10 cellular contexts compared by ENCODE assay signal in genomic region chr15:67108122-67108871, GRCh38. TPM values are rescaled to one million over a fixed set of nuclear protein-coding genes. Genes with fewer than 3 reads are reported as not detected.
DNase-seq lines count a peak whose midpoint lies in the region; ATAC-seq, FAIRE-seq and TF ChIP-seq lines count a peak whose summit lies in the region.
"Had no signal": no experiment of that assay in that cellular context is flagged by ENCODE, and none has a peak within 500 bp of the region (broad histone marks: within the 10 kb centered on the region; RNA-seq: fewer than 3 reads in every experiment).

No MANE protein-coding gene starts in this region.

- H4K20me1 ChIP-seq in PC-3 (ENCODE audit: low read length) (no peaks in the 10 kb centered on the region), MM.1S (ENCODE audit: insufficient read depth, low read length) (no peaks in the 10 kb centered on the region)

- no peak for FAIRE-seq in pancreas (lab: Jason Lieb, UNC)

- H3K4me3 ChIP-seq in PC-3 (ENCODE audit: low read length) (no peak overlapping the region), choroid plexus epithelial cell (ENCODE audit: low read depth, low read length) (no peak overlapping the region), pancreas (no peak overlapping the region), MM.1S (ENCODE audit: low read length) (no peak overlapping the region)

- H2AFZ ChIP-seq in PC-3 (ENCODE audit: low read length) (no peak overlapping the region), MM.1S (ENCODE audit: low read length) (no peak overlapping the region)

- H3F3A ChIP-seq in PC-3 (ENCODE audit: low read length, unreplicated experiment) (peaks cover 17% of the 10 kb centered on the region), MM.1S (ENCODE audit: insufficient read depth, low read length) (0 out of 2 replicates have a peak, but pooled peaks cover 5% of the 10 kb centered on the region)

- no TSS peak for BruUV-seq in PC-3 (replicated peaks; lab: Mats Ljungman, UMichigan)

- POLR2A ChIA-PET in PC-3 (lab: Charles Lee; ENCODE audit: unreplicated experiment), result no interaction called here

- TF ChIP-seq CTCF in PC-3 (conservative IDR thresholded peaks at IDR 0.05; ENCODE audit: low read depth, low read length), result no peak
- TF ChIP-seq CTCF in choroid plexus epithelial cell (conservative IDR thresholded peaks at IDR 0.05; ENCODE audit: low read depth, low read length), result no peak
- no peak for TF ChIP-seq CTCF in pancreas (IDR thresholded peaks at IDR 0.05)
- TF ChIP-seq CTCF in MM.1S (IDR thresholded peaks at IDR 0.05; ENCODE audit: low read length), result no peak

- H3K4me2 ChIP-seq in PC-3 (ENCODE audit: low read length), result no peak overlapping the region
- no peak overlapping the region for H3K4me2 ChIP-seq in MM.1S (ENCODE audit: low read depth, low read length)

- CTCF ChIA-PET in PC-3 (lab: Charles Lee), result no interaction called here

- 57 to 66% methylated on average over 9 of the region's 9 CpGs for WGBS in pancreas, 2 donors

- H3K79me2 ChIP-seq in PC-3 (ENCODE audit: low read length) (peaks cover 90% of the 10 kb centered on the region), MM.1S (ENCODE audit: low read length) (peaks cover 70% of the 10 kb centered on the region)

- H3K9ac ChIP-seq in PC-3 (ENCODE audit: low read length) (peak overlapping the region; percentile 94), MM.1S (ENCODE audit: low read length) (no peak overlapping the region)

- H3K27me3 ChIP-seq in PC-3 (ENCODE audit: low read length), result no peaks in the 10 kb centered on the region
- H3K27me3 ChIP-seq in pancreas, result no peaks in the 10 kb centered on the region
- no peaks in the 10 kb centered on the region for H3K27me3 ChIP-seq in MM.1S (replicated peaks; ENCODE audit: insufficient read depth, low read length)

- ATAC-seq in PC-3 (no peak), pancreas (no peak), left ventricle myocardium superior (no peak)

- no peaks in the 10 kb centered on the region for H3K9me2 ChIP-seq in PC-3 (replicated peaks; ENCODE audit: low read length)
- no peaks in the 10 kb centered on the region for H3K9me2 ChIP-seq in MM.1S (replicated peaks; ENCODE audit: insufficient read depth, low read length)

- H3K4me1 ChIP-seq in PC-3 (ENCODE audit: insufficient read depth, low read length) (peaks cover 55% of the 10 kb centered on the region), pancreas (peaks cover 33 to 56% (median 36%) of the 10 kb centered on the region in 3 donors), MM.1S (ENCODE audit: low read length) (peaks cover 25% of the 10 kb centered on the region)

- intact Hi-C loops in PC-3 (cut with micrococcal nuclease) (loop anchor here (5.0 kb wide), 1 partner anchor 41 kb away; the partner anchor contains the start of gene SMAD3), pancreas (cut with DNase I) (no loop called here), left ventricle myocardium superior (cut with micrococcal nuclease) (no loop called here)

- H3K27ac ChIP-seq in PC-3 (ENCODE audit: low read length), result peak overlapping the region; percentile 99
- peak overlapping the region; percentile 6 to 87 (median 70) for H3K27ac ChIP-seq in pancreas
- no peak overlapping the region for H3K27ac ChIP-seq in MM.1S (ENCODE audit: low read length)

- H3K36me3 ChIP-seq in PC-3 (ENCODE audit: low read depth, low read length) (peaks cover 50% of the 10 kb centered on the region), pancreas (no peaks in the 10 kb centered on the region), MM.1S (replicated peaks; ENCODE audit: insufficient read depth, low read length) (no peaks in the 10 kb centered on the region)

- H3K9me3 ChIP-seq in PC-3 (ENCODE audit: low read length), result peaks cover 11% of the 10 kb centered on the region; the same call in 1 of the 2 replicates
- no peaks in the 10 kb centered on the region for H3K9me3 ChIP-seq in pancreas
- no peaks in the 10 kb centered on the region for H3K9me3 ChIP-seq in MM.1S (replicated peaks; ENCODE audit: insufficient read depth, low read length)

- DNase-seq in Daoy (ENCODE audit: low read depth) (peak; percentile 58), PC-3 (no peak), choroid plexus epithelial cell (ENCODE audit: low read depth) (peak; percentile 46), pancreas (no peak), NCI-H226 (no peak), MM.1S (no peak), left ventricle myocardium superior (no peak), NCI-H1105 (lab: John Stamatoyannopoulos, UW) (no peak)
- DNase-seq: activated effector memory CD4-positive, alpha-beta T cell treated with Interleukin-2 at 50 U/mL for 16 hours; nucleus accumbens had no signal

RNA-seq across cellular contexts. Expression of gene SMAD3, which starts 42.9 kb away (rescaled TPM):
- total RNA-seq in Daoy (2014; rRNA removed; shearing (Covaris generic)), result 44.1 and 48.1 TPM in 2 replicates
- 75.6 and 86.4 TPM in 2 replicates for total RNA-seq in PC-3 (2014; rRNA removed)
- total RNA-seq in pancreas, result 10 to 100 TPM; 15.6 to 42.5 (median 23.8) TPM
- polyA plus RNA-seq in pancreas, result 10 to 100 TPM in 1 of 2 donors, 1 to 10 TPM in 1; 7.9 to 13.5 TPM
- total RNA-seq in left ventricle myocardium superior, result 16.7 TPM

Comparison
In these comparisons a context has a peak if more than half of its experiments do, and no peak if none do; other contexts are left out.
1. DNase-seq: peak in Daoy (single experiment) and choroid plexus epithelial cell (single experiment); none in PC-3 (single experiment), pancreas (0 of 6), NCI-H226 (single experiment), MM.1S (single experiment), left ventricle myocardium superior (single experiment) and NCI-H1105 (single experiment).